ENCODE assay signal across 28 cellular contexts in genomic region chrX:95383778-95384177, GRCh38.
DNase-seq lines count a peak whose midpoint lies in the region; ATAC-seq, FAIRE-seq and TF ChIP-seq lines count a peak whose summit lies in the region.
"Had no signal": no experiment of that assay in that cellular context is flagged by ENCODE, and none has a peak within 500 bp of the region (broad histone marks: within the 10 kb centered on the region; RNA-seq: fewer than 3 reads in every experiment).

No MANE protein-coding gene starts in this region.

- H3K36me3 Mint-ChIP-seq in CD14-positive monocyte: no peaks in the 10 kb centered on the region
- H3K36me3 Mint-ChIP-seq: activated naive CD4-positive, alpha-beta T cell treated with anti-CD3 and anti-CD28 coated beads, Interleukin-2, amount 50 U/mL, for 24 hours; IgD-negative memory B cell; natural killer cell had no signal

- DNase-seq in NCI-H1105 treated with DMSO at 0.1 percent for 48 hours (lab: John Stamatoyannopoulos, UW): peak; percentile 86
- peak; percentile 81 for DNase-seq in NCI-H69 (lab: John Stamatoyannopoulos, UW)
- DNase-seq in pancreas: no peak
- no peak for DNase-seq in posterior vena cava (ENCODE audit: low spot score)
- no peak for DNase-seq in activated CD4-positive, alpha-beta T cell treated with anti-CD3 and anti-CD28 coated beads for 1 hour
- DNase-seq in NCI-H1930 (lab: John Stamatoyannopoulos, UW): no peak
- DNase-seq in CD14-positive monocyte (ENCODE audit: low spot score): no peak
- DNase-seq: activated CD4-positive, alpha-beta T cell treated with anti-CD3 and anti-CD28 coated beads for 36 hours; activated CD8-positive, alpha-beta T cell treated with anti-CD3 and anti-CD28 coated beads, Interleukin-2, amount 10 ng/mL, durations not matched to agents 7 days and 5 days; amniotic stem cell; DND-41; GF-D8; heart left ventricle; mucosa of descending colon; natural killer cell; NCI-H187; occipital lobe; stimulated activated CD4-positive, alpha-beta T cell treated with anti-CD3 and anti-CD28 coated beads, Interleukin-15, amount 100 ng/mL, for 24 hours; stimulated activated CD4-positive, alpha-beta T cell treated with anti-CD3 and anti-CD28 coated beads, Interleukin-4, amount 100 ng/mL, for 4 hours; SW 1271; trophoblast cell had no signal

- no peak overlapping the region for H3K4me3 ChIP-seq in pancreas
- H3K4me3 ChIP-seq: BLaER1, heart left ventricle, mucosa of descending colon had no signal

- peaks cover 0 to 2% (median 0%) of the 10 kb centered on the region in 3 donors for H3K27me3 Mint-ChIP-seq in CD14-positive monocyte (ENCODE audit: low read depth in 3 of 3)
- H3K27me3 Mint-ChIP-seq: activated CD4-positive, alpha-beta T cell treated with anti-CD3 and anti-CD28 coated beads for 36 hours; activated naive CD4-positive, alpha-beta T cell treated with anti-CD3 and anti-CD28 coated beads, Interleukin-2, amount 50 U/mL, for 24 hours; activated T-helper 17 cell treated with anti-CD3 and anti-CD28 coated beads, Interleukin-2, amount 50 U/mL, for 72 hours; IgD-negative memory B cell had no signal

- no peak overlapping the region for H3K4me3 Mint-ChIP-seq in CD14-positive monocyte
- H3K4me3 Mint-ChIP-seq: activated CD4-positive, alpha-beta T cell treated with anti-CD3 and anti-CD28 coated beads for 36 hours; activated CD8-positive, alpha-beta T cell treated with anti-CD3 and anti-CD28 coated beads, Interleukin-2, amount 10 ng/mL, durations not matched to agents 7 days and 5 days; activated naive CD4-positive, alpha-beta T cell treated with anti-CD3 and anti-CD28 coated beads, Interleukin-2, amount 50 U/mL, for 24 hours; activated T-helper 17 cell treated with anti-CD3 and anti-CD28 coated beads, Interleukin-2, amount 50 U/mL, for 72 hours; IgD-negative memory B cell; natural killer cell had no signal

- peaks cover 0 to 2% (median 0%) of the 10 kb centered on the region in 7 donors for H3K9me3 Mint-ChIP-seq in CD14-positive monocyte
- H3K9me3 Mint-ChIP-seq: activated naive CD4-positive, alpha-beta T cell treated with anti-CD3 and anti-CD28 coated beads, Interleukin-2, amount 50 U/mL, for 24 hours had no signal

- H3K4me1 Mint-ChIP-seq in CD14-positive monocyte: no peaks in the 10 kb centered on the region
- H3K4me1 Mint-ChIP-seq: activated CD4-positive, alpha-beta T cell treated with anti-CD3 and anti-CD28 coated beads for 36 hours; activated naive CD4-positive, alpha-beta T cell treated with anti-CD3 and anti-CD28 coated beads, Interleukin-2, amount 50 U/mL, for 24 hours; activated T-helper 17 cell treated with anti-CD3 and anti-CD28 coated beads, Interleukin-2, amount 50 U/mL, for 72 hours; natural killer cell had no signal

- H3K27ac Mint-ChIP-seq in CD14-positive monocyte: no peak overlapping the region
- H3K27ac Mint-ChIP-seq: activated CD4-positive, alpha-beta T cell treated with anti-CD3 and anti-CD28 coated beads for 36 hours; activated CD8-positive, alpha-beta T cell treated with anti-CD3 and anti-CD28 coated beads, Interleukin-2, amount 10 ng/mL, durations not matched to agents 7 days and 5 days; activated naive CD4-positive, alpha-beta T cell treated with anti-CD3 and anti-CD28 coated beads, Interleukin-2, amount 50 U/mL, for 24 hours; activated T-helper 17 cell treated with anti-CD3 and anti-CD28 coated beads, Interleukin-2, amount 50 U/mL, for 72 hours; IgD-negative memory B cell; natural killer cell had no signal

- H3K36me3 ChIP-seq in pancreas: no peaks in the 10 kb centered on the region
- H3K36me3 ChIP-seq: BLaER1, heart left ventricle had no signal

- no peaks in the 10 kb centered on the region for H3K9me3 ChIP-seq in pancreas
- H3K9me3 ChIP-seq: BLaER1, heart left ventricle, mucosa of descending colon had no signal

- no peak overlapping the region for H3K27ac ChIP-seq in pancreas
- H3K27ac ChIP-seq: BLaER1, heart left ventricle had no signal

- no peaks in the 10 kb centered on the region for H3K4me1 ChIP-seq in pancreas
- H3K4me1 ChIP-seq: BLaER1, heart left ventricle had no signal

- peak; percentile 60 for FAIRE-seq in pancreas (lab: Jason Lieb, UNC)
- FAIRE-seq: endothelial cell of umbilical vein had no signal

- ATAC-seq in esophagus mucosa (peak; percentile 84), pancreas (no peak)
- ATAC-seq: activated CD4-positive, alpha-beta T cell treated with anti-CD3 and anti-CD28 coated beads for 36 hours; activated CD8-positive, alpha-beta T cell treated with anti-CD3 and anti-CD28 coated beads, Interleukin-2, amount 10 ng/mL, durations not matched to agents 7 days and 5 days; activated T-helper 17 cell treated with anti-CD3 and anti-CD28 coated beads, Interleukin-2, amount 50 U/mL, for 72 hours; HCT116; heart left ventricle; mucosa of descending colon; natural killer cell had no signal

- peaks cover 0 to 12% (median 0%) of the 10 kb centered on the region in 4 donors for H3K27me3 ChIP-seq in pancreas
- H3K27me3 ChIP-seq: heart left ventricle had no signal

- TF ChIP-seq CTCF in pancreas (IDR thresholded peaks at IDR 0.05) (no peak), CD14-positive monocyte (IDR thresholded peaks at IDR 0.05) (no peak)

- WGBS in pancreas, 2 donors: 57 to 61% methylated on average over 2 of the region's 2 CpGs

- intact Hi-C loops in pancreas (cut with DNase I): no loop called here
- intact Hi-C loops in posterior vena cava (cut with DNase I): no loop called here
- intact Hi-C loops in CD14-positive monocyte (cut with micrococcal nuclease): no loop called here

Comparison
In these comparisons a context has a peak if more than half of its experiments do, and no peak if none do; other contexts are left out.
1. DNase-seq: peak in NCI-H1105 treated with DMSO at 0.1 percent for 48 hours (single experiment) and NCI-H69 (single experiment); none in pancreas (0 of 6), posterior vena cava (single experiment), activated CD4-positive, alpha-beta T cell treated with anti-CD3 and anti-CD28 coated beads for 1 hour (single experiment), NCI-H1930 (0 of 2) and CD14-positive monocyte (single experiment).